8 cellular contexts compared by ENCODE assay signal in genomic region chr6:26025047-26025893, GRCh38.
A peak's percentile ranks its signal among the peaks of the same experiment; 100 is the strongest.
DNase-seq lines count a peak whose midpoint lies in the region; ATAC-seq, FAIRE-seq and TF ChIP-seq lines count a peak whose summit lies in the region.

No MANE protein-coding gene starts in this region.

- TF ChIP-seq CTCF in MM.1S (IDR thresholded peaks at IDR 0.05; ENCODE audit: low read length) (no peak), bronchial epithelial cell (IDR thresholded peaks at IDR 0.05; ENCODE audit: insufficient read depth, low read length, severe bottlenecking) (no peak), D721Med (IDR thresholded peaks at IDR 0.05; ENCODE audit: insufficient read depth, missing control alignments) (no peak)

- H3K4me2 ChIP-seq in BLaER1 = peak overlapping the region; percentile 82
- peak overlapping the region; percentile 91 for H3K4me2 ChIP-seq in MM.1S (ENCODE audit: low read depth, low read length)
- H3K4me2 ChIP-seq in mesendoderm (ENCODE audit: low read length) = no peak overlapping the region

- H3K4me1 ChIP-seq in BLaER1 (peaks cover 51% of the 10 kb centered on the region), MM.1S (ENCODE audit: low read length) (peaks cover 30% of the 10 kb centered on the region), mesendoderm (ENCODE audit: control insufficient read depth, low read depth, low read length) (peaks cover 6% of the 10 kb centered on the region)

- H2AK5ac ChIP-seq in mesendoderm (ENCODE audit: low read length) = no peak overlapping the region

- H3F3A ChIP-seq in MM.1S (ENCODE audit: insufficient read depth, low read length) = peaks cover 41% of the 10 kb centered on the region

- no peak overlapping the region for H4K5ac ChIP-seq in mesendoderm (ENCODE audit: low read length)

- no peak overlapping the region for H3K23ac ChIP-seq in mesendoderm (ENCODE audit: low read length)

- H3K79me1 ChIP-seq in mesendoderm (ENCODE audit: low read length) = no peaks in the 10 kb centered on the region

- peak overlapping the region; percentile 56 for H2BK120ac ChIP-seq in mesendoderm (ENCODE audit: low read depth, low read length)

- ATAC-seq in GM19452 (IDR thresholded peaks at IDR 0.05; ENCODE audit: unreplicated experiment) (no peak), GM18520 (IDR thresholded peaks at IDR 0.05; ENCODE audit: unreplicated experiment) (no peak)

- H3K79me2 ChIP-seq in MM.1S (ENCODE audit: low read length) (no peaks in the 10 kb centered on the region), mesendoderm (ENCODE audit: control insufficient read depth, insufficient read depth, low read length) (no peaks in the 10 kb centered on the region)

- no peaks in the 10 kb centered on the region for H3K9me3 ChIP-seq in BLaER1
- H3K9me3 ChIP-seq in MM.1S (replicated peaks; ENCODE audit: insufficient read depth, low read length) = no peaks in the 10 kb centered on the region

- H4K20me1 ChIP-seq in BLaER1 = peaks cover 6% of the 10 kb centered on the region; the same call in 1 of the 2 replicates
- no peaks in the 10 kb centered on the region for H4K20me1 ChIP-seq in MM.1S (ENCODE audit: insufficient read depth, low read length)

- peak overlapping the region; percentile 52 for H2BK5ac ChIP-seq in mesendoderm (ENCODE audit: low read length)

- DNase-seq in MM.1S = peak; percentile 30
- DNase-seq in bronchial epithelial cell (ENCODE audit: low read depth) = peak; percentile 78
- DNase-seq in mesendoderm = peak; percentile 71
- DNase-seq in NCI-H446 (lab: John Stamatoyannopoulos, UW) = no peak
- DNase-seq in D721Med (ENCODE audit: insufficient read length, low spot score) = no peak

- WGBS in mesendoderm (ENCODE audit: extremely low coverage, insufficient coverage, low lambda C conversion rate) = no CpG with 5 or more reads among the region's 17 CpGs

- H3K4me3 ChIP-seq in BLaER1 = peak overlapping the region; percentile 76; the same call in 1 of the 2 replicates
- peak overlapping the region; percentile 61 for H3K4me3 ChIP-seq in MM.1S (ENCODE audit: low read length)
- H3K4me3 ChIP-seq in bronchial epithelial cell (ENCODE audit: low read depth, low read length) = no peak overlapping the region
- no peak overlapping the region for H3K4me3 ChIP-seq in mesendoderm (ENCODE audit: low read length)

- H3K27me3 ChIP-seq in BLaER1 (no peaks in the 10 kb centered on the region), MM.1S (replicated peaks; ENCODE audit: insufficient read depth, low read length) (no peaks in the 10 kb centered on the region), bronchial epithelial cell (ENCODE audit: control insufficient read depth, insufficient read depth, low read length) (no peaks in the 10 kb centered on the region), mesendoderm (ENCODE audit: insufficient read depth, low read length, poor library complexity) (no peaks in the 10 kb centered on the region)

- H3K4ac ChIP-seq in mesendoderm (ENCODE audit: low read depth, low read length) = no peak overlapping the region

- H2AFZ ChIP-seq in MM.1S (ENCODE audit: low read length) = no peak overlapping the region

- peak overlapping the region; percentile 75 for H2BK15ac ChIP-seq in mesendoderm (replicated peaks; ENCODE audit: low read depth)

- H3K9me2 ChIP-seq in MM.1S (replicated peaks; ENCODE audit: insufficient read depth, low read length) = no peaks in the 10 kb centered on the region

- no peak overlapping the region for H4K8ac ChIP-seq in mesendoderm (ENCODE audit: low read depth, low read length)

- H3K36me3 ChIP-seq in BLaER1 (no peaks in the 10 kb centered on the region), MM.1S (replicated peaks; ENCODE audit: insufficient read depth, low read length) (no peaks in the 10 kb centered on the region), bronchial epithelial cell (ENCODE audit: control insufficient read depth, insufficient read depth, low read length) (no peaks in the 10 kb centered on the region), mesendoderm (ENCODE audit: control insufficient read depth, insufficient read depth, low read length) (no peaks in the 10 kb centered on the region)

- H3K27ac ChIP-seq in BLaER1 (peak overlapping the region; percentile 93), MM.1S (ENCODE audit: low read length) (peak overlapping the region; percentile 98), mesendoderm (ENCODE audit: low read depth, low read length) (peak overlapping the region; percentile 46)

- peak overlapping the region; percentile 89 for H3K56ac ChIP-seq in mesendoderm (ENCODE audit: low read length)

- H3K9ac ChIP-seq in BLaER1 = peak overlapping the region; percentile 95; the same call in 1 of the 2 replicates
- H3K9ac ChIP-seq in MM.1S (ENCODE audit: low read length) = peak overlapping the region; percentile 88
- H3K9ac ChIP-seq in mesendoderm (ENCODE audit: low read length) = peak overlapping the region; percentile 86

- H3K18ac ChIP-seq in mesendoderm (ENCODE audit: low read length) = peak overlapping the region; percentile 64

- FAIRE-seq in bronchial epithelial cell (lab: Jason Lieb, UNC) = no peak
- FAIRE-seq in D721Med (lab: Jason Lieb, UNC) = no peak

Comparison
In these comparisons a context has a peak if more than half of its experiments do, and no peak if none do; other contexts are left out.
1. H3K27ac ChIP-seq: peak in every context shown above with its lines; median percentile 98 in MM.1S; 93 in BLaER1; 46 in mesendoderm.
2. H3K4me3 ChIP-seq: peak in BLaER1 (single experiment) and MM.1S (single experiment); none in bronchial epithelial cell (single experiment) and mesendoderm (single experiment).
3. DNase-seq: peak in MM.1S (single experiment), bronchial epithelial cell (single experiment) and mesendoderm (single experiment); none in NCI-H446 (0 of 2) and D721Med (single experiment).
4. Peak in every context shown above with its lines, with median percentiles within 50 percentile points of each other: H3K9ac ChIP-seq.